Comparison of ENCODE assay signal across 8 cellular contexts in the genomic region with DNA sequence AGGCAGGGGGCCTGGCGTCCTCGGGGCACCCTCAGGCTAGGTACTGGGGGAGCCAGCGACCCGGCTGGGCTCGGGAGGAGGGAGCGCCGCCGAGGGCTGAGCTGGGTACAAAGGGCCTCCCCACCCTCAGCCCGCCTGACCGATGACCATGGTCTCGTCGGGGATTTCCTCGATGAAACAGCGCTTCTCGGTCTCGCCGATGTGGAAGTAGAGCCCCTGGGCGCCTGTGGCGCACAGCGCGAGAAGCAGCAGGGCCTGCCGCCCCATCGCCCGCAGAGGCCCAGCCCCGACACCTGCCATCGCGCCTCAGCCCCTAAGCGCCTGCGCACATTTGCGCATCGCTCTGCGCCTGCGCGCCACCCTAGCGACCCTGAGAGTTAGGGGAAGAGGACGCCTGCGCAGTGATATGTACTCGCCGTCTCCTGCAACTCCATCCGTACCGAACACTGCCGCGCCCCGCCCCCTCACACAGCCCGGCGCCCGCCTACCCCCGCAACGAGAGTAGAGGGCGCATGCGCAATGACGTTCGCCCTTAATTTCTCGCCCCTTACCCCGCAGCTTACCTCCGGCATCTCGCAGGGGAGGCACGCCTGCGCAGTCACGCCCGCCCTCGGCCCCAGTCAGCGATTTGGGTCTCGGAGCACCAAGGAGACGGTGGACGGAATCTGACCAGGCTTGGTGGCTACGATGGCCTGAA. TPM values are rescaled to one million over a fixed set of nuclear protein-coding genes. Genes with fewer than 3 reads are reported as not detected.
DNase-seq lines count a peak whose midpoint lies in the region; ATAC-seq, FAIRE-seq and TF ChIP-seq lines count a peak whose summit lies in the region.

TMED4 (minus strand) TSS at position 325 of the 697 bp plus-strand sequence; CDS start at position 300, 25 bp downstream.

- peaks cover 8 to 13% of the 10 kb centered on the region in 2 experiments for H3K36me3 ChIP-seq in keratinocyte (ENCODE audit: control insufficient read depth in 2 of 2, extremely low read depth in 1 of 2, insufficient read depth in 2 of 2, low read length in 2 of 2)

- peak within 1 kb of the TSS; percentile 90 to 94 (median 91) for H3K4me3 ChIP-seq in keratinocyte (ENCODE audit: control insufficient read depth in 2 of 3, extremely low read depth in 1 of 3, insufficient read depth in 2 of 3, low read depth in 1 of 3, low read length in 3 of 3)

- H2AFZ ChIP-seq in keratinocyte (ENCODE audit: control insufficient read depth, low read length), result peak within 1 kb of the TSS; percentile 98

- H3K9ac ChIP-seq in keratinocyte (ENCODE audit: control insufficient read depth, extremely low read depth, insufficient read depth, low read length), result peak within 1 kb of the TSS; percentile 95

- FAIRE-seq in keratinocyte (lab: Jason Lieb, UNC), result peak; percentile 32

- ATAC-seq in HG03432 (IDR thresholded peaks at IDR 0.05; ENCODE audit: unreplicated experiment), result peak; percentile 81

- peak; percentile 95 for TF ChIP-seq POLR2A in GM19099 (IDR thresholded peaks at IDR 0.05; ENCODE audit: extremely low read depth, insufficient read length, low read depth)

- no peaks in the 10 kb centered on the region for H3K9me1 ChIP-seq in keratinocyte (ENCODE audit: control insufficient read depth, extremely low read depth, insufficient read depth, low read length)

- H3K79me2 ChIP-seq in keratinocyte (ENCODE audit: control insufficient read depth, insufficient read depth, low read length), result peaks cover 32% of the 10 kb centered on the region

- H3K27ac ChIP-seq in keratinocyte (ENCODE audit: control insufficient read depth, insufficient read depth, low read length), result peak within 1 kb of the TSS; percentile 96

- no peaks in the 10 kb centered on the region for H4K20me1 ChIP-seq in keratinocyte (ENCODE audit: control insufficient read depth, extremely low read depth, insufficient read depth, low read length)

- H3K4me2 ChIP-seq in keratinocyte (ENCODE audit: control insufficient read depth, extremely low read depth, insufficient read depth, low read depth, low read length), result peak within 1 kb of the TSS; percentile 87

- dilution Hi-C loops in keratinocyte (cut with MboI; ENCODE audit: extremely low pct_ligation_motif_present, low sequenced_read_pairs), result no loop called here

- no peaks in the 10 kb centered on the region for H3K27me3 ChIP-seq in keratinocyte (ENCODE audit: control insufficient read depth, extremely low read depth, insufficient read depth, low read length)

- no peaks in the 10 kb centered on the region for H3K9me3 ChIP-seq in keratinocyte (ENCODE audit: control insufficient read depth, low read depth, low read length)

- DNase-seq in AG20443 (ENCODE audit: low spot score) (peak; percentile 100), NCI-H510A (lab: John Stamatoyannopoulos, UW) (peak; percentile 93), cerebellum (ENCODE audit: low spot score) (peak; percentile 99), keratinocyte (ENCODE audit: low read depth, low spot score) (peak; percentile 97)
- DNase-seq in activated CD4-positive, alpha-beta T cell treated with anti-CD3 and anti-CD28 coated beads for 1 hour, result peak; percentile 100
- DNase-seq in stimulated activated CD4-positive, alpha-beta T cell treated with anti-CD3 and anti-CD28 coated beads, Interleukin-15, amount 100 ng/mL, for 1 hour (ENCODE audit: low read depth in 1 of 2, low spot score in 1 of 2), result peak; percentile 100

- TF ChIP-seq CTCF in keratinocyte (optimal IDR thresholded peaks at IDR 0.05 in 1 of 3, IDR thresholded peaks at IDR 0.05 in 1 of 3, conservative IDR thresholded peaks at IDR 0.05 in 1 of 3; ENCODE audit: extremely low read depth in 1 of 3, insufficient read depth in 2 of 3, low read length in 3 of 3), result no peak

- H3K4me1 ChIP-seq in keratinocyte (ENCODE audit: control insufficient read depth, extremely low read depth, insufficient read depth, low read length), result peaks cover 17% of the 10 kb centered on the region

RNA-seq across cellular contexts. Expression of gene TMED4, which starts in this region (rescaled TPM):
- 79.8 TPM for total RNA-seq in cerebellum
- 45.8 to 52.0 TPM (median 47.6 TPM) in 3 replicates for polyA plus RNA-seq in keratinocyte
- polyA plus RNA-seq in keratinocyte (2011; ENCODE audit: low read depth), result 14.9 TPM
- polyA plus RNA-seq in keratinocyte (2011; cell fraction: cytosol; rRNA removed), result 26.9 and 30.9 TPM in 2 replicates
- polyA plus RNA-seq in keratinocyte (2011; cell fraction: nucleus; rRNA removed), result 96.2 and 102 TPM in 2 replicates
- 29.1 and 43.1 TPM in 2 replicates for polyA plus RNA-seq in keratinocyte (2012; ENCODE audit: low replicate concordance)
- 41.7 to 49.6 TPM (median 43.4 TPM) in 3 replicates for polyA minus RNA-seq in keratinocyte
- 69.8 TPM for polyA minus RNA-seq in keratinocyte (2011; cell fraction: cytosol; rRNA and poly(A)+ RNA removed)
- 38.5 and 48.6 TPM in 2 replicates for polyA minus RNA-seq in keratinocyte (2011; cell fraction: nucleus; rRNA and poly(A)+ RNA removed)

Comparison
In these comparisons a context has a peak if more than half of its experiments do, and no peak if none do; other contexts are left out.
1. Peak in every context shown above with its lines: DNase-seq, ATAC-seq, H3K4me3 ChIP-seq and H3K27ac ChIP-seq.